ENCODE assay signal across 18 cellular contexts in genomic region chr20:59412896-59413295, GRCh38.
DNase-seq lines count a peak whose midpoint lies in the region; ATAC-seq and TF ChIP-seq lines count a peak whose summit lies in the region.
"Had no signal": no experiment of that assay in that cellular context is flagged by ENCODE, and none has a peak within 500 bp of the region (broad histone marks: within the 10 kb centered on the region; RNA-seq: fewer than 3 reads in every experiment).

No MANE protein-coding gene starts in this region.

- no peaks in the 10 kb centered on the region for H3K79me2 ChIP-seq in Karpas-422 (ENCODE audit: low read length)

- H3K27me3 ChIP-seq in Karpas-422 (ENCODE audit: low read length) (no peaks in the 10 kb centered on the region; the same call in 1 of the 2 replicates), WERI-Rb-1 (ENCODE audit: insufficient read depth, low read depth, severe bottlenecking) (no peaks in the 10 kb centered on the region)
- H3K27me3 ChIP-seq: ascending aorta had no signal

- H3K9me2 ChIP-seq in Karpas-422 (replicated peaks; ENCODE audit: insufficient read depth, low read length) = no peaks in the 10 kb centered on the region

- H3K4me3 Mint-ChIP-seq in stimulated activated memory B cell treated with anti-CD40 and anti-IgM and Interleukin-4, amounts not matched to agents 10 μg/mL and 1 μg/mL and 100 μg/mL, for 72 hours = no peak overlapping the region
- H3K4me3 Mint-ChIP-seq: activated CD8-positive, alpha-beta memory T cell treated with anti-CD3 and anti-CD28 coated beads, Interleukin-2, amount 10 ng/mL, durations not matched to agents 7 days and 5 days; immature natural killer cell; natural killer cell treated with Interleukin-12 subunit alpha and Interleukin-12 subunit beta and Interleukin-15 and Interleukin-18, amount 100 ng/mL, for 72 hours had no signal

- TF ChIP-seq CTCF in WERI-Rb-1 (IDR thresholded peaks at IDR 0.05; ENCODE audit: low read depth, low read length) = peak; percentile 49; the same call in 1 of the 2 replicates

- no peak overlapping the region for H3K27ac Mint-ChIP-seq in stimulated activated memory B cell treated with anti-CD40 and anti-IgM and Interleukin-4, amounts not matched to agents 10 μg/mL and 1 μg/mL and 100 μg/mL, for 72 hours
- H3K27ac Mint-ChIP-seq: activated CD8-positive, alpha-beta memory T cell treated with anti-CD3 and anti-CD28 coated beads, Interleukin-2, amount 10 ng/mL, durations not matched to agents 7 days and 5 days; immature natural killer cell; natural killer cell treated with Interleukin-12 subunit alpha and Interleukin-12 subunit beta and Interleukin-15 and Interleukin-18, amount 100 ng/mL, for 72 hours had no signal

- H4K20me1 ChIP-seq in Karpas-422 (ENCODE audit: insufficient read depth, low read depth, low read length) = no peaks in the 10 kb centered on the region

- no peaks in the 10 kb centered on the region for H3K36me3 Mint-ChIP-seq in stimulated activated memory B cell treated with anti-CD40 and anti-IgM and Interleukin-4, amounts not matched to agents 10 μg/mL and 1 μg/mL and 100 μg/mL, for 72 hours
- H3K36me3 Mint-ChIP-seq: activated CD8-positive, alpha-beta memory T cell treated with anti-CD3 and anti-CD28 coated beads, Interleukin-2, amount 10 ng/mL, durations not matched to agents 7 days and 5 days; immature natural killer cell; natural killer cell treated with Interleukin-12 subunit alpha and Interleukin-12 subunit beta and Interleukin-15 and Interleukin-18, amount 100 ng/mL, for 72 hours had no signal

- no peaks in the 10 kb centered on the region for H3K4me1 Mint-ChIP-seq in stimulated activated memory B cell treated with anti-CD40 and anti-IgM and Interleukin-4, amounts not matched to agents 10 μg/mL and 1 μg/mL and 100 μg/mL, for 72 hours
- H3K4me1 Mint-ChIP-seq: activated CD8-positive, alpha-beta memory T cell treated with anti-CD3 and anti-CD28 coated beads, Interleukin-2, amount 10 ng/mL, durations not matched to agents 7 days and 5 days; immature natural killer cell had no signal

- no peak overlapping the region for H3K4me3 ChIP-seq in Karpas-422 (ENCODE audit: low read length)
- no peak overlapping the region for H3K4me3 ChIP-seq in WERI-Rb-1 (ENCODE audit: low read depth, low read length)
- H3K4me3 ChIP-seq: ascending aorta, lung, stomach had no signal

- H2AFZ ChIP-seq in Karpas-422 (ENCODE audit: low read length) = no peak overlapping the region

- DNase-seq in DMS79 treated with DMSO at 0.1 percent for 48 hours (lab: John Stamatoyannopoulos, UW) (peak; percentile 3), DMS79 (lab: John Stamatoyannopoulos, UW) (no peak), Karpas-422 (peak; percentile 45), WERI-Rb-1 (peak; percentile 46), midbrain (lab: John Stamatoyannopoulos, UW) (peak; percentile 7), AG20443 (ENCODE audit: low spot score) (no peak)
- DNase-seq: 8988T; activated CD8-positive, alpha-beta memory T cell treated with anti-CD3 and anti-CD28 coated beads, Interleukin-2, amount 10 ng/mL, durations not matched to agents 7 days and 5 days; erythroblast; immature natural killer cell; NCI-H146; NCI-H510A treated with DMSO at 0.1 percent for 48 hours; stomach had no signal

- no peak overlapping the region for H3K4me2 ChIP-seq in Karpas-422 (ENCODE audit: low read depth, low read length, poor library complexity, severe bottlenecking)

- no peak for ATAC-seq in stimulated activated memory B cell treated with anti-CD40 and anti-IgM and Interleukin-4, amounts not matched to agents 10 μg/mL and 1 μg/mL and 100 μg/mL, for 72 hours
- no peak for ATAC-seq in GM21515 (IDR thresholded peaks at IDR 0.05; ENCODE audit: unreplicated experiment)
- ATAC-seq: activated CD8-positive, alpha-beta memory T cell treated with anti-CD3 and anti-CD28 coated beads, Interleukin-2, amount 10 ng/mL, durations not matched to agents 7 days and 5 days; natural killer cell treated with Interleukin-12 subunit alpha and Interleukin-12 subunit beta and Interleukin-15 and Interleukin-18, amount 100 ng/mL, for 72 hours had no signal

- no peaks in the 10 kb centered on the region for H3K9me3 Mint-ChIP-seq in stimulated activated memory B cell treated with anti-CD40 and anti-IgM and Interleukin-4, amounts not matched to agents 10 μg/mL and 1 μg/mL and 100 μg/mL, for 72 hours
- H3K9me3 Mint-ChIP-seq: immature natural killer cell; natural killer cell treated with Interleukin-12 subunit alpha and Interleukin-12 subunit beta and Interleukin-15 and Interleukin-18, amount 100 ng/mL, for 72 hours had no signal

- no peak overlapping the region for H3K9ac ChIP-seq in Karpas-422 (ENCODE audit: low read length)

- no peaks in the 10 kb centered on the region for H3K9me3 ChIP-seq in Karpas-422 (ENCODE audit: low read length)
- H3K9me3 ChIP-seq in WERI-Rb-1 (ENCODE audit: severe bottlenecking) = peaks cover 7% of the 10 kb centered on the region
- H3K9me3 ChIP-seq: ascending aorta had no signal

- peaks cover 32% of the 10 kb centered on the region for H3K27me3 Mint-ChIP-seq in stimulated activated memory B cell treated with anti-CD40 and anti-IgM and Interleukin-4, amounts not matched to agents 10 μg/mL and 1 μg/mL and 100 μg/mL, for 72 hours

- H3K27ac ChIP-seq in Karpas-422 (ENCODE audit: low read length) (no peak overlapping the region), WERI-Rb-1 (peak overlapping the region; percentile 61)
- H3K27ac ChIP-seq: ascending aorta, stomach had no signal

- H3K36me3 ChIP-seq in Karpas-422 (ENCODE audit: insufficient read depth, low read length) = no peaks in the 10 kb centered on the region
- H3K36me3 ChIP-seq in WERI-Rb-1 = no peaks in the 10 kb centered on the region
- H3K36me3 ChIP-seq: ascending aorta, stomach had no signal

- no peaks in the 10 kb centered on the region for H3K4me1 ChIP-seq in Karpas-422 (ENCODE audit: low read length)
- H3K4me1 ChIP-seq: ascending aorta, stomach had no signal

Comparison
In these comparisons a context has a peak if more than half of its experiments do, and no peak if none do; other contexts are left out.
1. DNase-seq: peak in DMS79 treated with DMSO at 0.1 percent for 48 hours (single experiment), Karpas-422 (single experiment), WERI-Rb-1 (single experiment) and midbrain (single experiment); none in DMS79 (single experiment) and AG20443 (single experiment).